Comparison of ENCODE assay signal across 8 cellular contexts in the genomic region with DNA sequence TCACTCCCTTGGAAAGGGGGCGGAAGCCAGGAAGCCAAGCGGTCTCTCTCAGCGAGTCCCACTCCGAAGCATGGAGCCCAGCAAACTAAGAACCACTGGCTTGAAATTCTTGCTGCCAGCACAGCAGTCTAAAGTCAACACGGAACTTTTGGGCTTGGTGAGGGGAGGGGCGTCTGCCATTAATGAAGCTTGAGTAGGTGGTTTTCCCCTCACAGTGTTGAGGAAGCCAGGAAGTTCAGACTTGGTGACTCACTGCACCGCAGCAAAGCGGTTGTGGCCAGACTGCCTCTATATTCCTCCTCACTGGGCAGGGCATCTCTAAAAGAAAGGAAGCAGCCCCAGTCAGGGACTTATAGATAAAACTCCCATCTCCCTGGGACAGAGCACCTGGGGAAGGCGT.
DNase-seq lines count a peak whose midpoint lies in the region; ATAC-seq and TF ChIP-seq lines count a peak whose summit lies in the region.

No MANE protein-coding gene starts in this region.

- H3K36me3 ChIP-seq in spleen = no peaks in the 10 kb centered on the region

- no peak for TF ChIP-seq CTCF in spleen (IDR thresholded peaks at IDR 0.05 in 8 of 11, conservative IDR thresholded peaks at IDR 0.05 in 3 of 11)

- H3K27me3 ChIP-seq in spleen (replicated peaks in 1 of 7) = no peaks in the 10 kb centered on the region

- in situ Hi-C loops in Caki2 (cut with HindIII; ENCODE audit: low pct_unique_long_range_greater_than_20kb, low sequenced_read_pairs) = no loop called here
- in situ Hi-C loops in G401 (cut with HindIII; ENCODE audit: low sequenced_read_pairs) = no loop called here

- TF ChIP-seq POLR2A in spleen (IDR thresholded peaks at IDR 0.05) = no peak

- peaks cover 0 to 25% (median 13%) of the 10 kb centered on the region in 8 donors for H3K9me3 ChIP-seq in spleen

- no peaks in the 10 kb centered on the region for H3K4me1 ChIP-seq in spleen

- intact Hi-C loops in spleen (cut with DNase I; ENCODE audit: low total_unique reads) = no loop called here

- ATAC-seq in GM18858 (IDR thresholded peaks at IDR 0.05; ENCODE audit: unreplicated experiment) (no peak), GM21576 (IDR thresholded peaks at IDR 0.05; ENCODE audit: unreplicated experiment) (no peak)

- peak; percentile 21 for DNase-seq in Caki2 (ENCODE audit: low read depth)
- peak; percentile 42 for DNase-seq in SW480 (ENCODE audit: low spot score)
- DNase-seq in activated gamma-delta T cell treated with anti-CD3 and anti-CD28 coated beads, Interleukin-2, amount 50 U/mL, for 16 hours (ENCODE audit: low read depth) = peak; percentile 29
- peak; percentile 58 for DNase-seq in spleen
- DNase-seq in GM03348 (ENCODE audit: low spot score) = no peak
- no peak for DNase-seq in G401 (ENCODE audit: low spot score)

- 71 to 87% (median 82%) methylated on average over 8 to 9 of the region's 9 CpGs for WGBS in spleen, 5 donors

- no peak overlapping the region for H3K4me3 ChIP-seq in spleen

- no peak overlapping the region for H3K27ac ChIP-seq in spleen

Comparison
In these comparisons a context has a peak if more than half of its experiments do, and no peak if none do; other contexts are left out.
1. DNase-seq: peak in Caki2 (single experiment), SW480 (single experiment), activated gamma-delta T cell treated with anti-CD3 and anti-CD28 coated beads, Interleukin-2, amount 50 U/mL, for 16 hours (single experiment) and spleen (single experiment); none in GM03348 (single experiment) and G401 (single experiment).